In the genomic region with DNA sequence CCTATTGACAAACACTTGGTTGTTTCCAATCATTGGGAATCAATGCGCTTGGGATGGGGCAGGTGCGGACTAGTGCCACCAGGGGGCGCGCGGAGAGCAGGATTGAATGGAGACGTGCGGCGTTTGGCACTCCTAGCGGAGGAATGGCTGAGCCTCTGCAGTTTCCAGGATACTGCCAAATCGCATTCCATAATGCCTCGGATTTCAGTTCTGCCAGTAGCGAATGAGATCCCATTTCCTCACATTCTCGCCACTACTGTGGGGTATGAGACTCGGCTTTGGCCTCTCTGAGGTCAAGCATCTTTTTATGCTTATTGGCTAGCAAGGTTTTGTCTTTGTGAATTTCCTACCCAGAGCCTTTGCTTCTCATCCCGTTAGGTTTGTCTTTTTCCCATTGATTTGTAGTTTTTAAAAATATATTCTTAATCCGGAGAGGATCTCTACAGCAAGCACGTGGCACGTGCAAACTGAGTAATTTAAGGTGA, we compare ENCODE assay signal across 8 cellular contexts. TPM values are rescaled to one million over a fixed set of nuclear protein-coding genes. Genes with fewer than 3 reads are reported as not detected.
DNase-seq lines count a peak whose midpoint lies in the region; ATAC-seq and TF ChIP-seq lines count a peak whose summit lies in the region.

No MANE protein-coding gene starts in this region.

- no peaks in the 10 kb centered on the region for H3K36me3 ChIP-seq in OCI-LY7 (ENCODE audit: insufficient read depth, low read length)
- H3K36me3 ChIP-seq in neural progenitor cell, result no peaks in the 10 kb centered on the region

- H3K9me2 ChIP-seq in OCI-LY7 (ENCODE audit: insufficient read depth, low read length), result no peaks in the 10 kb centered on the region

- H3K4me2 ChIP-seq in OCI-LY7 (ENCODE audit: low read length) (no peak overlapping the region), neural progenitor cell (no peak overlapping the region)

- intact Hi-C loops in OCI-LY7 (cut with micrococcal nuclease; ENCODE audit: unreplicated experiment), result loop anchor here (1.0 to 10.0 kb wide), 5 partner anchors 109 to 729 kb away; no protein-coding TSS in a partner anchor

- peaks cover 35% of the 10 kb centered on the region for H3K9me3 Mint-ChIP-seq in neural progenitor cell

- H2AFZ ChIP-seq in OCI-LY7 (ENCODE audit: low read length) (no peak overlapping the region), neural progenitor cell (replicated peaks) (no peak overlapping the region)

- H3K4me3 ChIP-seq in OCI-LY7 (ENCODE audit: low read depth, low read length, poor library complexity, severe bottlenecking), result no peak overlapping the region
- no peak overlapping the region for H3K4me3 ChIP-seq in neural progenitor cell

- H3K27ac ChIP-seq in OCI-LY7 (ENCODE audit: low read depth, low read length, poor library complexity, severe bottlenecking), result no peak overlapping the region
- H3K27ac ChIP-seq in neural progenitor cell, result no peak overlapping the region

- no peaks in the 10 kb centered on the region for H3K79me2 ChIP-seq in OCI-LY7 (ENCODE audit: insufficient read depth, low read depth, low read length)
- no peaks in the 10 kb centered on the region for H3K79me2 ChIP-seq in neural progenitor cell (ENCODE audit: low read depth)

- no peak for TF ChIP-seq POLR2A in GM18505 (IDR thresholded peaks at IDR 0.05; ENCODE audit: borderline replicate concordance, extremely low read depth, insufficient read depth, insufficient read length)

- H3K36me3 Mint-ChIP-seq in neural progenitor cell, result peaks cover 4% of the 10 kb centered on the region

- CTCF ChIA-PET in OCI-LY7 (lab: Charles Lee; ENCODE audit: unreplicated experiment), result no interaction called here

- H3F3A ChIP-seq in neural progenitor cell (ENCODE audit: low read depth), result no peaks in the 10 kb centered on the region

- no peaks in the 10 kb centered on the region for H3K27me3 ChIP-seq in neural progenitor cell

- no peak overlapping the region for H3K4me3 Mint-ChIP-seq in neural progenitor cell

- H3K27ac Mint-ChIP-seq in neural progenitor cell, result no peak overlapping the region

- no peaks in the 10 kb centered on the region for H3K4me1 ChIP-seq in OCI-LY7 (ENCODE audit: insufficient read depth, low read length, poor library complexity, severe bottlenecking)
- no peaks in the 10 kb centered on the region for H3K4me1 ChIP-seq in neural progenitor cell

- no peaks in the 10 kb centered on the region for H3K9me3 ChIP-seq in OCI-LY7 (ENCODE audit: low read length)
- H3K9me3 ChIP-seq in neural progenitor cell (ENCODE audit: low read depth), result peaks cover 10% of the 10 kb centered on the region

- H3K4me1 Mint-ChIP-seq in neural progenitor cell, result no peaks in the 10 kb centered on the region

- DNase-seq in 8988T, result peak; percentile 75
- DNase-seq in OCI-LY7 (ENCODE audit: low spot score), result peak; percentile 72
- peak; percentile 60 to 65 for DNase-seq in activated T-helper 1 cell treated with anti-CD3 and anti-CD28 coated beads, Interleukin-2, amount 50 U/mL, for 16 hours (ENCODE audit: low read depth in 1 of 2, low spot score in 1 of 2)
- peak; percentile 90 for DNase-seq in fibroblast of peridontal ligament (ENCODE audit: extremely low read depth)
- DNase-seq in neural progenitor cell (ENCODE audit: low spot score), result peak; percentile 84
- peak; percentile 88 for DNase-seq in superior temporal gyrus (ENCODE audit: extremely low spot score)

- H3K9ac ChIP-seq in neural progenitor cell, result no peak overlapping the region

- no TSS peak for BruUV-seq in OCI-LY7 (replicated peaks; lab: Mats Ljungman, UMichigan)

- H4K20me1 ChIP-seq in OCI-LY7 (ENCODE audit: insufficient read depth, low read length) (no peaks in the 10 kb centered on the region), neural progenitor cell (ENCODE audit: low read depth) (no peaks in the 10 kb centered on the region)

- TF ChIP-seq CTCF in OCI-LY7 (conservative IDR thresholded peaks at IDR 0.05; ENCODE audit: low read length), result peak; percentile 92
- peak; percentile 77 for TF ChIP-seq CTCF in neural progenitor cell (IDR thresholded peaks at IDR 0.05)

- ATAC-seq in GM18505 (IDR thresholded peaks at IDR 0.05; ENCODE audit: unreplicated experiment), result peak; percentile 73
- peak; percentile 66 for ATAC-seq in HG03520 (IDR thresholded peaks at IDR 0.05; ENCODE audit: unreplicated experiment)

- POLR2A ChIA-PET in OCI-LY7 (lab: Charles Lee), result no interaction called here

- H3K27me3 Mint-ChIP-seq in neural progenitor cell (ENCODE audit: insufficient read depth, low read depth), result peaks cover 2% of the 10 kb centered on the region

RNA-seq across cellular contexts. Expression of a gene that starts 28.7 kb away (rescaled TPM):
- total RNA-seq in OCI-LY7 (2014; rRNA removed; shearing (Covaris generic)), result not detected in 2 replicates
- total RNA-seq in OCI-LY7 (2022), result not detected in 2 replicates
- 0.37 TPM in 1 of 2 replicates, not detected in the other for total RNA-seq in neural progenitor cell (ENCODE audit: low replicate concordance)
